ENCODE assay signal across 18 cellular contexts in the genomic region with DNA sequence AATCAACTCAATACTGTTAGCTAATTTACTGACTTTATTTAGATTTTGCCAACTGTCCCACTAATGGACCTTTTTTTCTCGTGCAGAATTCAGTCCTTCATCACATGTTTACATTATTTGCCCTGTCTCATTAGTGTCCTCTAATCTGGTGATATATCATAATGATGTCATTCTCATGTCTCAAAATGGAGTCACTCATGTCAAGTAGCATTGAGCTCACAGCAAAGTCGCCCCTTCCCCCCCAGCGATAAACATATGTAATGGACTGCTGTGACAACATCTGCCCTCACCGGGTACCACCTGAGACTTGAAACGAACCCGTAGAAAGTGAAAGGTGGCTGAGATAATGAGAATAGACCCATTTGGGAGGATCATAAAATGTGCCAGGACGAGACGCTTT. TPM values are rescaled to one million over a fixed set of nuclear protein-coding genes. Genes with fewer than 3 reads are reported as not detected.
DNase-seq lines count a peak whose midpoint lies in the region; ATAC-seq lines count a peak whose summit lies in the region.
"Had no signal": no experiment of that assay in that cellular context is flagged by ENCODE, and none has a peak within 500 bp of the region (broad histone marks: within the 10 kb centered on the region; RNA-seq: fewer than 3 reads in every experiment).

No MANE protein-coding gene starts in this region.

- H3K4me1 Mint-ChIP-seq in T-helper 17 cell = peaks cover 27% of the 10 kb centered on the region
- peaks cover 41 to 73% (median 54%) of the 10 kb centered on the region in 3 donors for H3K4me1 Mint-ChIP-seq in CD8-positive, alpha-beta memory T cell
- H3K4me1 Mint-ChIP-seq: GM23338 had no signal

- peaks cover 6% of the 10 kb centered on the region for H3K4me1 ChIP-seq in right cardiac atrium (ENCODE audit: control insufficient read depth, insufficient read depth, low read length)
- H3K4me1 ChIP-seq in trophoblast cell (ENCODE audit: control insufficient read depth in 1 of 2, insufficient read depth in 2 of 2, low read length in 2 of 2) = no peaks in the 10 kb centered on the region
- no peaks in the 10 kb centered on the region for H3K4me1 ChIP-seq in CD8-positive, alpha-beta memory T cell (ENCODE audit: insufficient read depth, low read length)
- H3K4me1 ChIP-seq: BLaER1 had no signal

- no peak overlapping the region for H2AK5ac ChIP-seq in trophoblast cell (ENCODE audit: low read length)

- H3K79me1 ChIP-seq in trophoblast cell (ENCODE audit: low read length) = no peaks in the 10 kb centered on the region

- POLR2A ChIA-PET in CD8-positive, alpha-beta memory T cell (lab: Charles Lee) = no interaction called here

- H4K8ac ChIP-seq in trophoblast cell (ENCODE audit: low read depth, low read length) = no peak overlapping the region

- H3K9me3 ChIP-seq in right cardiac atrium (ENCODE audit: control insufficient read depth, low read length) (no peaks in the 10 kb centered on the region), T-helper 17 cell (ENCODE audit: control insufficient read depth, low read length, poor library complexity, severe bottlenecking) (no peaks in the 10 kb centered on the region), trophoblast cell (ENCODE audit: insufficient read depth, low read depth, low read length) (peaks cover 2% of the 10 kb centered on the region)
- H3K9me3 ChIP-seq in CD8-positive, alpha-beta memory T cell (ENCODE audit: low read length) = no peaks in the 10 kb centered on the region

- intact Hi-C loops in right cardiac atrium (cut with DNase I) (no loop called here), Right ventricle myocardium inferior (cut with DNase I) (no loop called here)

- CTCF ChIA-PET in CD8-positive, alpha-beta memory T cell (lab: Charles Lee) = no interaction called here

- ATAC-seq in right cardiac atrium (no peak), Right ventricle myocardium inferior (no peak), T-helper 17 cell (no peak), GM18909 (IDR thresholded peaks at IDR 0.05; ENCODE audit: poor library complexity, unreplicated experiment) (no peak)
- ATAC-seq: GM23338 had no signal

- H3K9me3 Mint-ChIP-seq in CD8-positive, alpha-beta memory T cell = no peaks in the 10 kb centered on the region
- H3K9me3 Mint-ChIP-seq: CD14-positive monocyte, HFFc6 had no signal

- no peak for DNase-seq in right cardiac atrium
- DNase-seq in Right ventricle myocardium inferior (ENCODE audit: missing footprints) = no peak
- no peak for DNase-seq in T-helper 17 cell
- DNase-seq in trophoblast cell = no peak
- DNase-seq in CD8-positive, alpha-beta memory T cell = no peak
- DNase-seq: Calu3; CD4-positive, alpha-beta memory T cell; DMS79 treated with DMSO at 0.1 percent for 48 hours; GF-D8; HCEC 1CT; HFFc6; IMR-90; KBM-7 had no signal

- H4K91ac ChIP-seq in trophoblast cell (ENCODE audit: low read depth, low read length) = no peak overlapping the region

- no peak overlapping the region for H2BK5ac ChIP-seq in trophoblast cell (ENCODE audit: low read depth, low read length, poor library complexity)

- peaks cover 7% of the 10 kb centered on the region for H3K36me3 Mint-ChIP-seq in T-helper 17 cell (ENCODE audit: low read depth)
- peaks cover 0 to 50% (median 17%) of the 10 kb centered on the region in 3 donors for H3K36me3 Mint-ChIP-seq in CD8-positive, alpha-beta memory T cell

- no peaks in the 10 kb centered on the region for H3K27me3 Mint-ChIP-seq in T-helper 17 cell
- no peaks in the 10 kb centered on the region for H3K27me3 Mint-ChIP-seq in CD8-positive, alpha-beta memory T cell
- H3K27me3 Mint-ChIP-seq: CD4-positive, alpha-beta memory T cell had no signal

- WGBS in right cardiac atrium = 84% methylated on average over 8 of the region's 8 CpGs
- no CpG with 5 or more reads among the region's 8 CpGs for WGBS in trophoblast cell (ENCODE audit: extremely low coverage, insufficient coverage, insufficient read length)

- H3K4ac ChIP-seq in trophoblast cell (ENCODE audit: low read depth, low read length) = peak overlapping the region; percentile 64

- H3K36me3 ChIP-seq in trophoblast cell (ENCODE audit: control insufficient read depth in 1 of 2, insufficient read depth in 2 of 2, low read length in 2 of 2) = peaks cover 4 to 5% of the 10 kb centered on the region in 2 experiments
- no peaks in the 10 kb centered on the region for H3K36me3 ChIP-seq in CD8-positive, alpha-beta memory T cell (ENCODE audit: insufficient read depth, low read length)

- no peak overlapping the region for H4K12ac ChIP-seq in trophoblast cell (ENCODE audit: low read depth, low read length)

- H3K27ac ChIP-seq in right cardiac atrium (ENCODE audit: low read length) = peak overlapping the region; percentile 57
- no peak overlapping the region for H3K27ac ChIP-seq in trophoblast cell (ENCODE audit: low read depth, low read length)
- H3K27ac ChIP-seq in CD8-positive, alpha-beta memory T cell (ENCODE audit: low read depth, low read length) = no peak overlapping the region
- H3K27ac ChIP-seq: BLaER1, HL-60 had no signal

- no peak overlapping the region for H3K14ac ChIP-seq in trophoblast cell (ENCODE audit: low read length)

- H2BK12ac ChIP-seq in trophoblast cell (ENCODE audit: low read length) = no peak overlapping the region

- peaks cover 3% of the 10 kb centered on the region for H3K79me2 ChIP-seq in trophoblast cell (ENCODE audit: control insufficient read depth, insufficient read depth, low read length, poor library complexity)

- H2AFZ ChIP-seq in trophoblast cell (ENCODE audit: insufficient read depth, low read length, poor library complexity) = no peak overlapping the region
- H2AFZ ChIP-seq: GM23338 had no signal

- H3K4me3 ChIP-seq in right cardiac atrium (ENCODE audit: low read length) (no peak overlapping the region), trophoblast cell (ENCODE audit: low read depth, low read length) (no peak overlapping the region)
- no peak overlapping the region for H3K4me3 ChIP-seq in CD8-positive, alpha-beta memory T cell (ENCODE audit: low read length)
- H3K4me3 ChIP-seq: BLaER1, GM23338 had no signal

- H3K9ac ChIP-seq in trophoblast cell (ENCODE audit: low read length) = no peak overlapping the region
- H3K9ac ChIP-seq: BLaER1 had no signal

- H3K27me3 ChIP-seq in right cardiac atrium (ENCODE audit: control insufficient read depth, insufficient read depth) = no peaks in the 10 kb centered on the region
- no peaks in the 10 kb centered on the region for H3K27me3 ChIP-seq in trophoblast cell (ENCODE audit: insufficient read depth, low read length)
- no peaks in the 10 kb centered on the region for H3K27me3 ChIP-seq in CD8-positive, alpha-beta memory T cell (ENCODE audit: insufficient read depth, low read length, poor library complexity, severe bottlenecking)
- H3K27me3 ChIP-seq: BLaER1 had no signal

- H3K27ac Mint-ChIP-seq in T-helper 17 cell = peak overlapping the region; percentile 19
- no peak overlapping the region for H3K27ac Mint-ChIP-seq in CD8-positive, alpha-beta memory T cell
- H3K27ac Mint-ChIP-seq: CD4-positive, alpha-beta memory T cell; GM23338; HFFc6 had no signal

- H3K4me2 ChIP-seq in trophoblast cell (ENCODE audit: low read length) = no peak overlapping the region
- H3K4me2 ChIP-seq: BLaER1, GM23338 had no signal

- H3K4me3 Mint-ChIP-seq in T-helper 17 cell = no peak overlapping the region
- H3K4me3 Mint-ChIP-seq in CD8-positive, alpha-beta memory T cell = no peak overlapping the region
- H3K4me3 Mint-ChIP-seq: CD14-positive monocyte; CD4-positive, alpha-beta memory T cell; GM23338; HFFc6 had no signal

- H3K23ac ChIP-seq in trophoblast cell (ENCODE audit: low read length) = no peak overlapping the region

- no peak overlapping the region for H3K18ac ChIP-seq in trophoblast cell (ENCODE audit: low read length)

- H2BK120ac ChIP-seq in trophoblast cell (ENCODE audit: insufficient read depth, low read length, poor library complexity) = no peak overlapping the region

RNA-seq across cellular contexts. Expression of gene HIPK3, which starts 37.6 kb away (rescaled TPM):
- total RNA-seq in right cardiac atrium = 100 to 1,000 TPM; 207 to 272 (median 234) TPM
- polyA plus RNA-seq in right cardiac atrium = 32.0 TPM
- 285 TPM for total RNA-seq in Right ventricle myocardium inferior
- 10 to 100 TPM; 59.7 to 64.1 TPM for total RNA-seq in T-helper 17 cell
- polyA plus RNA-seq in trophoblast cell (2013) = 18.8 and 19.0 TPM in 2 replicates
- total RNA-seq in CD8-positive, alpha-beta memory T cell = 10 to 100 TPM; 49.2 to 50.9 TPM
- 31.6 TPM for polyA plus RNA-seq in CD8-positive, alpha-beta memory T cell
